ENCODE assay signal across 1 cellular context in the genomic region with DNA sequence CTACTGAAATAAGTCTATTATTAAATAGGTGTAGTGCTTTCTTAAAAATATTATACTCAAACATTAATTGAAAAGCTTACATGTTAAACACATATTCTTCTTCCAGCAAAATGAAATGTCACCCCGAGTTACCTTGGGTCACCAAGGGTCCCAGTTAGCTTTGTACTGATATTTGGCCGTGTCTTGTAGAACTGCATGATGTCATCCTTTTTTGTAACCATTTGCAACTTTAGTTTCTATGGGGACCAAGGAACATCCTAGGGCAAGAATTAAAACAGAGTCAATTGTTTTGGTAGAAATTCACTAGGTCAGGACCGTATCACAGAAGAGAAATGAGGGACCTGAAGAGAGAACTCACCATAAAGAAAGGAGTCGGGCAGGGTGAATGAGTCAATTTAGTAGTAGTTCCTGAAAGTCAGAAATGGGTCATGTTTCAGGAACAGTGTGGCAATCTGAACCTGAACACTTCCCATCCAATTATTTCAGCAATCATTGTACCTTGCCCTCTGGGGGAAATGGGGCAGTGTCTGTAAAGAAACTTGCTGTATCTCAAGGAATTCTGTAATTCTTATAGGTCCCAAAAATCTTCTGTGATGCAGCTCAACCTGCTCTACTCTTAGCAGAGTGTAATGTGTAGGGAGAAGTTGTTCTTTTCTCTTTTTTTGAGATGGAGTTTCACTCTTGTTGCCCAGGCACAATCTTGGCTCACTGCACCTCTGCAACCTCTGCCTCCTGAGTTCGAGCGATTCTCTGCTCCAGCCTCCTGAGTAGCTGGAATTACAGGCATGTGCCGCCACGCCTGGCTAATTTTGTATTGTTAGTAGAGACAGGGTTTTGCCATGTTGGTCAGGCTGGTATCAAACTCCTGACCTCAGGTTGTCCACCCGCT.
A peak's percentile ranks its signal among the peaks of the same experiment; 100 is the strongest.
TF ChIP-seq lines count a peak whose summit lies in the region.

No MANE protein-coding gene starts in this region.

TF ChIP-seq in Ishikawa, 13 proteins besides CTCF, POLR2A, EP300 and RAD21:
- TF ChIP-seq TAF1 (IDR thresholded peaks at IDR 0.05; ENCODE audit: low read depth) (no peak), CEBPB (IDR thresholded peaks at IDR 0.05) (0 out of 2 replicates have a peak, but pooled peaks have one; percentile 7)
TF ChIP-seq in Ishikawa: peak in this region for 1.
